Comparison of ENCODE assay signal across 10 cellular contexts in genomic region chr6:166168616-166169548, GRCh38. TPM values are rescaled to one million over a fixed set of nuclear protein-coding genes. Genes with fewer than 3 reads are reported as not detected.
DNase-seq lines count a peak whose midpoint lies in the region; ATAC-seq and TF ChIP-seq lines count a peak whose summit lies in the region.
"Had no signal": no experiment of that assay in that cellular context is flagged by ENCODE, and none has a peak within 500 bp of the region (broad histone marks: within the 10 kb centered on the region; RNA-seq: fewer than 3 reads in every experiment).

No MANE protein-coding gene starts in this region.

- peak overlapping the region; percentile 36 for H3K27ac Mint-ChIP-seq in T-helper 2 cell treated with Interferon-gamma antibody and Interleukin-4, amounts not matched to agents 5 μg/mL and 100 μg/mL, for 36 hours
- H3K27ac Mint-ChIP-seq in WTC11 = no peak overlapping the region

- peaks cover 5% of the 10 kb centered on the region for H3K4me1 Mint-ChIP-seq in T-helper 2 cell treated with Interferon-gamma antibody and Interleukin-4, amounts not matched to agents 5 μg/mL and 100 μg/mL, for 36 hours (ENCODE audit: low read depth)
- H3K4me1 Mint-ChIP-seq in WTC11 = peaks cover 35% of the 10 kb centered on the region

- no peak overlapping the region for H3K27ac ChIP-seq in iPS-18a (ENCODE audit: low read length)
- H3K27ac ChIP-seq: prostate gland had no signal

- peak; percentile 3; the same call in 1 of the 2 replicates for ATAC-seq in WTC11
- no peak for ATAC-seq in mucosa of descending colon

- no peaks in the 10 kb centered on the region for H3K36me3 ChIP-seq in iPS-18a (ENCODE audit: control insufficient read depth, low read depth, low read length)
- no peaks in the 10 kb centered on the region for H3K36me3 ChIP-seq in mucosa of descending colon (ENCODE audit: low read depth)
- H3K36me3 ChIP-seq: prostate gland had no signal

- peaks cover 99% of the 10 kb centered on the region for H3K27me3 ChIP-seq in iPS-18a (ENCODE audit: control insufficient read depth, insufficient read depth, low read length)

- TF ChIP-seq CTCF in WTC11 (IDR thresholded peaks at IDR 0.05) (no peak), mucosa of descending colon (IDR thresholded peaks at IDR 0.05) (no peak)

- H3K9me3 Mint-ChIP-seq in T-helper 2 cell treated with Interferon-gamma antibody and Interleukin-4, amounts not matched to agents 5 μg/mL and 100 μg/mL, for 36 hours = no peaks in the 10 kb centered on the region
- H3K9me3 Mint-ChIP-seq in WTC11 = no peaks in the 10 kb centered on the region

- H3K4me3 ChIP-seq in iPS-18a (ENCODE audit: low read length) = peak overlapping the region; percentile 67
- H3K4me3 ChIP-seq in mucosa of descending colon = no peak overlapping the region

- no peaks in the 10 kb centered on the region for H3K9me3 ChIP-seq in iPS-18a (ENCODE audit: control insufficient read depth, low read depth, low read length)
- H3K9me3 ChIP-seq in mucosa of descending colon = no peaks in the 10 kb centered on the region
- H3K9me3 ChIP-seq: prostate gland had no signal

- no peak for DNase-seq in T-helper 2 cell treated with Interferon-gamma antibody and Interleukin-4, amounts not matched to agents 5 μg/mL and 100 μg/mL, for 36 hours (ENCODE audit: low spot score)
- DNase-seq in T-helper 2 cell (no peak), WTC11 (ENCODE audit: low spot score) (peak; percentile 21), smooth muscle cell of the brain vasculature (ENCODE audit: low read depth, low spot score) (peak; percentile 3), mucosa of descending colon (no peak), NCI-H2171 (lab: John Stamatoyannopoulos, UW) (no peak), NCI-H774 (lab: John Stamatoyannopoulos, UW) (no peak)

- intact Hi-C loops in mucosa of descending colon (cut with DNase I, micrococcal nuclease) = no loop called here

- peak overlapping the region; percentile 73 for H3K4me3 Mint-ChIP-seq in T-helper 2 cell treated with Interferon-gamma antibody and Interleukin-4, amounts not matched to agents 5 μg/mL and 100 μg/mL, for 36 hours
- peak overlapping the region; percentile 85 for H3K4me3 Mint-ChIP-seq in WTC11

- H3K9ac ChIP-seq in iPS-18a (ENCODE audit: low read length) = no peak overlapping the region

- CTCF ChIA-PET in WTC11 (lab: Charles Lee) = interaction anchor here (2.5 kb wide), 1 partner anchor 139 kb away, joined by 9 read pairs; the partner anchor contains the start of gene PRR18

- H3K4me1 ChIP-seq in iPS-18a (ENCODE audit: control insufficient read depth, low read depth, low read length) (peaks cover 31% of the 10 kb centered on the region), mucosa of descending colon (ENCODE audit: low read depth) (peaks cover 17% of the 10 kb centered on the region)
- H3K4me1 ChIP-seq: prostate gland had no signal

- peaks cover 65% of the 10 kb centered on the region for H3K27me3 Mint-ChIP-seq in T-helper 2 cell treated with Interferon-gamma antibody and Interleukin-4, amounts not matched to agents 5 μg/mL and 100 μg/mL, for 36 hours (ENCODE audit: low read depth)
- peaks cover 40% of the 10 kb centered on the region for H3K27me3 Mint-ChIP-seq in WTC11 (ENCODE audit: low read depth)

- POLR2A ChIA-PET in WTC11 (lab: Charles Lee) = no interaction called here

- H3K36me3 Mint-ChIP-seq in T-helper 2 cell treated with Interferon-gamma antibody and Interleukin-4, amounts not matched to agents 5 μg/mL and 100 μg/mL, for 36 hours (ENCODE audit: low read depth) = no peaks in the 10 kb centered on the region
- no peaks in the 10 kb centered on the region for H3K36me3 Mint-ChIP-seq in WTC11

TF ChIP-seq in WTC11, 78 proteins besides CTCF, POLR2A, EP300 and RAD21:
- TF ChIP-seq NR3C1 (CRISPR knock-in tag; conservative IDR thresholded peaks at IDR 0.05; ENCODE audit: low read depth) (no peak), TCF7 (CRISPR knock-in tag; IDR thresholded peaks at IDR 0.05; ENCODE audit: low read depth) (no peak), ZBTB21 (CRISPR knock-in tag; IDR thresholded peaks at IDR 0.05; ENCODE audit: borderline replicate concordance) (no peak), ZNF396 (CRISPR knock-in tag; IDR thresholded peaks at IDR 0.05; ENCODE audit: borderline replicate concordance) (no peak), JUN (CRISPR knock-in tag; IDR thresholded peaks at IDR 0.05) (no peak), ZNF671 (CRISPR knock-in tag; IDR thresholded peaks at IDR 0.05) (no peak), SP1 (CRISPR knock-in tag; conservative IDR thresholded peaks at IDR 0.05) (no peak), ETV6 (CRISPR knock-in tag; IDR thresholded peaks at IDR 0.05) (no peak), ZNF232 (CRISPR knock-in tag; IDR thresholded peaks at IDR 0.05) (no peak)
- TF ChIP-seq, protein P1, sequence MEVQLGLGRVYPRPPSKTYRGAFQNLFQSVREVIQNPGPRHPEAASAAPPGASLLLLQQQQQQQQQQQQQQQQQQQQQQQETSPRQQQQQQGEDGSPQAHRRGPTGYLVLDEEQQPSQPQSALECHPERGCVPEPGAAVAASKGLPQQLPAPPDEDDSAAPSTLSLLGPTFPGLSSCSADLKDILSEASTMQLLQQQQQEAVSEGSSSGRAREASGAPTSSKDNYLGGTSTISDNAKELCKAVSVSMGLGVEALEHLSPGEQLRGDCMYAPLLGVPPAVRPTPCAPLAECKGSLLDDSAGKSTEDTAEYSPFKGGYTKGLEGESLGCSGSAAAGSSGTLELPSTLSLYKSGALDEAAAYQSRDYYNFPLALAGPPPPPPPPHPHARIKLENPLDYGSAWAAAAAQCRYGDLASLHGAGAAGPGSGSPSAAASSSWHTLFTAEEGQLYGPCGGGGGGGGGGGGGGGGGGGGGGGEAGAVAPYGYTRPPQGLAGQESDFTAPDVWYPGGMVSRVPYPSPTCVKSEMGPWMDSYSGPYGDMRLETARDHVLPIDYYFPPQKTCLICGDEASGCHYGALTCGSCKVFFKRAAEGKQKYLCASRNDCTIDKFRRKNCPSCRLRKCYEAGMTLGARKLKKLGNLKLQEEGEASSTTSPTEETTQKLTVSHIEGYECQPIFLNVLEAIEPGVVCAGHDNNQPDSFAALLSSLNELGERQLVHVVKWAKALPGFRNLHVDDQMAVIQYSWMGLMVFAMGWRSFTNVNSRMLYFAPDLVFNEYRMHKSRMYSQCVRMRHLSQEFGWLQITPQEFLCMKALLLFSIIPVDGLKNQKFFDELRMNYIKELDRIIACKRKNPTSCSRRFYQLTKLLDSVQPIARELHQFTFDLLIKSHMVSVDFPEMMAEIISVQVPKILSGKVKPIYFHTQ (CRISPR knock-in tag; IDR thresholded peaks at IDR 0.05) = no peak
TF ChIP-seq in WTC11: peak in this region for 0.

RNA-seq across cellular contexts. Expression of gene TBXT, which starts 1.2 kb away (rescaled TPM):
- total RNA-seq in WTC11 (2021) (0.15 to 0.50 TPM (median 0.21 TPM) in 3 replicates), mucosa of descending colon (not detected)
- total RNA-seq: M059J had no signal

Comparison
In these comparisons a context has a peak if more than half of its experiments do, and no peak if none do; other contexts are left out.
1. DNase-seq: peak in WTC11 (single experiment) and smooth muscle cell of the brain vasculature (single experiment); none in T-helper 2 cell treated with Interferon-gamma antibody and Interleukin-4, amounts not matched to agents 5 μg/mL and 100 μg/mL, for 36 hours (single experiment), T-helper 2 cell (0 of 5), mucosa of descending colon (0 of 3), NCI-H2171 (single experiment) and NCI-H774 (single experiment).